In the genomic region with DNA sequence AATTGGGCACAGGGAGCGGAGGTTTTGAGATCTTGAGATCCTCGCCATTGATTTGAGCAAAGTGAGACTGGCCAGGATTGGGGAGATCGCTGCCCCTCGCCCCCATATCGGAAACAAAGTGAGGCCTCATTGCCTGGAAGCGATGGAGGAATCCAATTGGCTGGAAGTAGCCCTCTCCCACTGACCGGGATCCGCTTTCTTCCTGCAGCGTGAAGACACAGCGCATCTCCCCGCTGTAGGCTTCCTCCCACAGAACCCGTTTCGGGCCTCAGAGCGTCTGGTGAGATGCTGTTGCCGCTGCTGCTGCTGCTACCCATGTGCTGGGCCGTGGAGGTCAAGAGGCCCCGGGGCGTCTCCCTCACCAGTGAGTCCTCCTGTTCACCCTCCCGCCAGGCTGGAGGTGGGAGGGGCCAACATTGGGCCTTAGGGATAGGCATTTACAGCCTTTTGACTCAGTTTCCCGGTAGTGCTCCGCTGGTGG, we compare ENCODE assay signal across 9 cellular contexts. TPM values are rescaled to one million over a fixed set of nuclear protein-coding genes. Genes with fewer than 3 reads are reported as not detected.
DNase-seq lines count a peak whose midpoint lies in the region; ATAC-seq, FAIRE-seq and TF ChIP-seq lines count a peak whose summit lies in the region.
"Had no signal": no experiment of that assay in that cellular context is flagged by ENCODE, and none has a peak within 500 bp of the region (broad histone marks: within the 10 kb centered on the region; RNA-seq: fewer than 3 reads in every experiment).

No MANE protein-coding gene starts in this region.

- TF ChIP-seq RAD21 in GM12878 (IDR thresholded peaks at IDR 0.05; ENCODE audit: insufficient read depth, low read depth, low read length) (no peak), liver (IDR thresholded peaks at IDR 0.05) (no peak)

- peak overlapping the region; percentile 100 for H3K4me3 Mint-ChIP-seq in Caco-2 (ENCODE audit: unreplicated experiment)
- peak overlapping the region; percentile 100 for H3K4me3 Mint-ChIP-seq in type B pancreatic cell

- H3K9ac ChIP-seq in GM12878 (ENCODE audit: control insufficient read depth, insufficient read depth, low read length): peak overlapping the region; percentile 92
- H3K9ac ChIP-seq in liver (ENCODE audit: low read depth in 1 of 2, low read length in 2 of 2): peak overlapping the region; percentile 46 to 70

- SMC1A ChIA-PET in GM12878 (lab: Charles Lee; ENCODE audit: uncharacterized antibody, unreplicated experiment): interaction anchor here (0.5 to 1.4 kb wide), 4 partner anchors 13 to 115 kb away, joined by 3 to 6 read pairs (median 4); partner anchors contain the start of gene SWSAP1

- peaks cover 4% of the 10 kb centered on the region for H3K36me3 ChIP-seq in Caco-2 (ENCODE audit: control insufficient read depth, insufficient read depth, low read length)
- peaks cover 2 to 9% of the 10 kb centered on the region in 2 experiments; a peak in 2 of 4 replicates for H3K36me3 ChIP-seq in GM12878 (ENCODE audit: control insufficient read depth in 2 of 2, insufficient read depth in 2 of 2, low read length in 1 of 2)
- peaks cover 2 to 12% (median 8%) of the 10 kb centered on the region in 4 donors for H3K36me3 ChIP-seq in liver (ENCODE audit: control insufficient read depth in 4 of 4, insufficient read depth in 3 of 4, low read depth in 1 of 4, low read length in 3 of 4)

- H3K27ac Mint-ChIP-seq in Caco-2 (ENCODE audit: unreplicated experiment) (peak overlapping the region; percentile 100), type B pancreatic cell (peak overlapping the region; percentile 99)

- in situ Hi-C loops in GM12878 (cut with MboI): no loop called here

- WGBS in GM12878 (ENCODE audit: insufficient coverage, insufficient replicate concordance, low lambda C conversion rate, missing lambda C conversion rate): under 1% methylated on average over 21 of the region's 21 CpGs
- 4% methylated on average over 21 of the region's 21 CpGs for WGBS in liver

- TSS peak; percentile 80 for BruUV-seq in Caco-2 (replicated peaks; lab: Mats Ljungman, UMichigan)
- BruUV-seq in GM12878 (replicated peaks; lab: Mats Ljungman, UMichigan): TSS peak; percentile 87

- H3K36me3 Mint-ChIP-seq in Caco-2 (ENCODE audit: insufficient read depth, unreplicated experiment): peaks cover 51% of the 10 kb centered on the region
- H3K36me3 Mint-ChIP-seq in type B pancreatic cell: peaks cover 10% of the 10 kb centered on the region

- H3K4me3 ChIP-seq in Caco-2 (ENCODE audit: low read depth, low read length) (peak overlapping the region; percentile 86), GM12878 (peak overlapping the region; percentile 99), liver (ENCODE audit: low read depth in 1 of 3, low read length in 3 of 3) (peak overlapping the region; percentile 77 to 93 (median 82))

- POLR2A ChIA-PET in Caco-2 (lab: Charles Lee) (interaction anchor here (0.5 to 1.8 kb wide), 5 partner anchors 17 to 170 kb away, joined by 3 to 14 read pairs (median 7); partner anchors contain the start of genes ECSIT, RGL3 and SWSAP1), GM12878 (lab: Charles Lee) (interaction anchor here (1.0 to 1.6 kb wide), 6 partner anchors 9 to 61 kb away, joined by 3 to 12 read pairs (median 6); partner anchors contain the start of gene SWSAP1)

- H3K79me2 ChIP-seq in GM12878 (ENCODE audit: control insufficient read depth, insufficient read depth, low read length): peaks cover 15% of the 10 kb centered on the region

- H3K4me1 Mint-ChIP-seq in Caco-2 (ENCODE audit: low read depth, unreplicated experiment) (no peaks in the 10 kb centered on the region), type B pancreatic cell (ENCODE audit: unreplicated experiment) (no peaks in the 10 kb centered on the region)

- FAIRE-seq in GM12878 (lab: Jason Lieb, UNC): peak; percentile 49

- no peak for TF ChIP-seq CTCF in Caco-2 (IDR thresholded peaks at IDR 0.05; ENCODE audit: insufficient read depth in 1 of 2, low read depth in 1 of 2, low read length in 1 of 2, severe bottlenecking in 1 of 2, unreplicated experiment in 1 of 2)
- no peak for TF ChIP-seq CTCF in GM12878 (IDR thresholded peaks at IDR 0.05 in 2 of 3, conservative IDR thresholded peaks at IDR 0.05 in 1 of 3; ENCODE audit: control insufficient read depth in 2 of 3, extremely low read depth in 1 of 3, insufficient read depth in 1 of 3, low read depth in 3 of 3, low read length in 3 of 3)
- no peak for TF ChIP-seq CTCF in liver (IDR thresholded peaks at IDR 0.05; ENCODE audit: low read depth, low read length, missing input control)
- TF ChIP-seq CTCF in type B pancreatic cell (conservative IDR thresholded peaks at IDR 0.05): no peak

- H3K4me2 ChIP-seq in GM12878 (ENCODE audit: control insufficient read depth, insufficient read depth): peak overlapping the region; percentile 97

- RAD21 ChIA-PET in GM12878 (lab: Charles Lee; ENCODE audit: unreplicated experiment): interaction anchor here (0.7 to 1.9 kb wide), 6 partner anchors 14 to 253 kb away, joined by 3 to 10 read pairs (median 5); no protein-coding TSS in a partner anchor

- no peaks in the 10 kb centered on the region for H3K9me3 ChIP-seq in Caco-2
- no peaks in the 10 kb centered on the region for H3K9me3 ChIP-seq in GM12878 (replicated peaks; ENCODE audit: control insufficient read depth, insufficient read depth, low read length)
- H3K9me3 ChIP-seq in liver (ENCODE audit: control insufficient read depth in 4 of 4, low read length in 3 of 4): no peaks in the 10 kb centered on the region

- intact Hi-C loops in Caco-2 (cut with micrococcal nuclease; ENCODE audit: unreplicated experiment): loop anchor here (1.0 kb wide), 2 partner anchors 55 to 90 kb away; partner anchors contain the start of genes CCDC159 and TMEM205
- intact Hi-C loops in GM12878 (cut with micrococcal nuclease; ENCODE audit: unreplicated experiment): loop anchor here (1.0 to 5.0 kb wide), 4 partner anchors 46 to 144 kb away; partner anchors contain the start of gene ZNF653

- TF ChIP-seq POLR2A in GM12878 (IDR thresholded peaks at IDR 0.05; ENCODE audit: low read depth, low read length): no peak

- H4K20me1 ChIP-seq in GM12878 (ENCODE audit: control insufficient read depth, insufficient read depth): no peaks in the 10 kb centered on the region

- DNase-seq in Caco-2 (peak; percentile 44 to 54), LHCN-M2 (ENCODE audit: low read depth) (peak; percentile 30), GM12878 (ENCODE audit: low read depth, low spot score) (no peak), type B pancreatic cell (ENCODE audit: extremely low spot score, unreplicated experiment) (no peak), NCI-H82 (lab: John Stamatoyannopoulos, UW) (no peak), epidermal melanocyte (ENCODE audit: insufficient read length, low spot score) (no peak), C1 segment of cervical spinal cord (lab: John Stamatoyannopoulos, UW) (no peak)

- H2AFZ ChIP-seq in GM12878 (ENCODE audit: control insufficient read depth, low read depth, low read length): peak overlapping the region; percentile 89

- H3K27me3 ChIP-seq in Caco-2 (replicated peaks; ENCODE audit: control insufficient read depth, insufficient read depth, low read length) (no peaks in the 10 kb centered on the region), GM12878 (replicated peaks in 1 of 2; ENCODE audit: control insufficient read depth in 2 of 2, insufficient read depth in 2 of 2, low read length in 1 of 2) (no peaks in the 10 kb centered on the region), liver (ENCODE audit: control insufficient read depth in 4 of 4, insufficient read depth in 4 of 4, low read length in 3 of 4) (no peaks in the 10 kb centered on the region)

- no peaks in the 10 kb centered on the region for H3K27me3 Mint-ChIP-seq in Caco-2 (ENCODE audit: insufficient read depth, unreplicated experiment)
- H3K27me3 Mint-ChIP-seq in type B pancreatic cell: no peaks in the 10 kb centered on the region

- CTCF ChIA-PET in Caco-2 (lab: Charles Lee): interaction anchor here (0.6 to 1.4 kb wide), 14 partner anchors 17 to 1761 kb away, joined by 3 to 29 read pairs (median 6); partner anchors contain the start of genes CCDC159, ECSIT, EPOR and RGL3
- CTCF ChIA-PET in GM12878 (lab: Yijun Ruan, JAX): interaction anchor here (0.7 to 2.8 kb wide), 16 partner anchors 8 to 466 kb away, joined by 3 to 13 read pairs (median 4); partner anchors contain the start of genes CCDC159, ECSIT, EPOR and SWSAP1

- no peak for TF ChIP-seq EP300 in GM12878 (IDR thresholded peaks at IDR 0.05; ENCODE audit: borderline replicate concordance in 1 of 2, control insufficient read depth in 1 of 2, low read depth in 2 of 2, low read length in 2 of 2)

- H3K27ac ChIP-seq in GM12878 (ENCODE audit: control insufficient read depth, insufficient read depth) (peak overlapping the region; percentile 86), liver (ENCODE audit: low read depth in 1 of 2, low read length in 2 of 2) (peak overlapping the region; percentile 63 to 75)

- ATAC-seq in GM12878: peak; percentile 3

- 0 out of 2 replicates have a peak, but pooled peaks cover 3% of the 10 kb centered on the region for H3K4me1 ChIP-seq in Caco-2
- H3K4me1 ChIP-seq in GM12878 (ENCODE audit: control insufficient read depth, insufficient read depth, low read length): peaks cover 11% of the 10 kb centered on the region
- peaks cover 9 to 17% (median 15%) of the 10 kb centered on the region in 4 donors for H3K4me1 ChIP-seq in liver (ENCODE audit: control insufficient read depth in 4 of 4, insufficient read depth in 4 of 4, low read length in 3 of 4)

- H3K9me3 Mint-ChIP-seq in Caco-2 (ENCODE audit: unreplicated experiment): no peaks in the 10 kb centered on the region
- H3K9me3 Mint-ChIP-seq in type B pancreatic cell: no peaks in the 10 kb centered on the region

RNA-seq across cellular contexts. Expression of gene PRKCSH, which starts 0.4 kb away (rescaled TPM):
- total RNA-seq in Caco-2 (2022) (412 and 456 TPM in 2 replicates), LHCN-M2 (2014; rRNA removed) (164 and 193 TPM in 2 replicates), GM12878 (2014; rRNA removed) (95.5 and 99.3 TPM in 2 replicates), GM12878 (2014; rRNA removed; fragmentation: Illumina TruSeq; extraction: Trizol) (37.9 and 40.5 TPM in 2 replicates), GM12878 (2021) (271 and 280 TPM in 2 replicates), liver (100 to 1,000 TPM in 1 of 2 donors, 10 to 100 TPM in 1; 53.0 to 104 TPM), type B pancreatic cell (ENCODE audit: low replicate concordance) (342 and 403 TPM in 2 replicates)
- polyA plus RNA-seq in LHCN-M2 (2012): 256 TPM
- total RNA-seq in GM12878 (2013; cell fraction: nucleolus; rRNA removed): 82.5 and 98.4 TPM in 2 replicates
- 102 TPM for polyA plus RNA-seq in GM12878 (2011; ENCODE audit: low read depth)
- polyA plus RNA-seq in GM12878 (2011; rRNA removed) (31.5 and 42.0 TPM in 2 replicates), GM12878 (2014; fragmentation: Illumina TruSeq; extraction: Trizol) (60.5 and 97.4 TPM in 2 replicates), GM12878 (2014; fragmentation: Nextera tagmentation; extraction: Ambion mirVana) (1 to 10 TPM; 1.1 to 5.2 TPM), GM12878 (2014; rRNA removed) (110 and 125 TPM in 2 replicates), GM12878 (2016; fragmentation: Nextera tagmentation; extraction: Ambion mirVana) (10 to 100 TPM; 42.0 to 46.1 TPM), liver (100 to 1,000 TPM in 1 of 2 donors, 10 to 100 TPM in 1; 42.9 to 165 TPM)
- polyA plus RNA-seq in GM12878 (2011; cell fraction: cytosol; rRNA removed): 77.2 and 88.9 TPM in 2 replicates
- 270 and 309 TPM in 2 replicates for polyA plus RNA-seq in GM12878 (2011; cell fraction: nucleus; rRNA removed)
- polyA plus RNA-seq in GM12878 (2012): 225 and 255 TPM in 2 replicates
- 47.5 and 73.1 TPM in 2 replicates for polyA minus RNA-seq in GM12878 (2011; rRNA and poly(A)+ RNA removed)
- polyA minus RNA-seq in GM12878 (2011; cell fraction: cytosol; rRNA and poly(A)+ RNA removed): 83.8 and 90.2 TPM in 2 replicates
- polyA minus RNA-seq in GM12878 (2011; cell fraction: nucleus; rRNA and poly(A)+ RNA removed): 53.7 and 95.3 TPM in 2 replicates

RNA-seq across cellular contexts. Expression of gene ODAD3, which starts 1.0 kb away (rescaled TPM):
- total RNA-seq in Caco-2 (2022): not detected in 2 replicates
- 0.38 and 0.75 TPM in 2 replicates for total RNA-seq in LHCN-M2 (2014; rRNA removed)
- 0.68 TPM for polyA plus RNA-seq in LHCN-M2 (2012)
- not detected in 2 replicates for total RNA-seq in GM12878 (2013; cell fraction: nucleolus; rRNA removed)
- total RNA-seq in GM12878 (2014; rRNA removed): not detected in 2 replicates
- total RNA-seq in GM12878 (2014; rRNA removed; fragmentation: Illumina TruSeq; extraction: Trizol): not detected in 2 replicates
- 0.11 and 0.28 TPM in 2 replicates for total RNA-seq in GM12878 (2021)
- polyA plus RNA-seq in GM12878 (2011; ENCODE audit: low read depth): 0.13 TPM
- polyA plus RNA-seq in GM12878 (2011; rRNA removed): 0.20 and 0.39 TPM in 2 replicates
- 0.20 and 0.24 TPM in 2 replicates for polyA plus RNA-seq in GM12878 (2011; cell fraction: cytosol; rRNA removed)
- 0.31 and 0.85 TPM in 2 replicates for polyA plus RNA-seq in GM12878 (2011; cell fraction: nucleus; rRNA removed)
- 1.0 and 1.2 TPM in 2 replicates for polyA plus RNA-seq in GM12878 (2012)
- not detected in 2 replicates for polyA plus RNA-seq in GM12878 (2014; fragmentation: Illumina TruSeq; extraction: Trizol)
- not detected for polyA plus RNA-seq in GM12878 (2014; fragmentation: Nextera tagmentation; extraction: Ambion mirVana)
- polyA plus RNA-seq in GM12878 (2014; rRNA removed): 0.08 TPM in 1 of 2 replicates, not detected in the other
- under 1 TPM in 1 of 2 experiments, not detected in 1; 0.11 TPM for polyA plus RNA-seq in GM12878 (2016; fragmentation: Nextera tagmentation; extraction: Ambion mirVana)
- polyA minus RNA-seq in GM12878 (2011; rRNA and poly(A)+ RNA removed): not detected in 2 replicates
- not detected in 2 replicates for polyA minus RNA-seq in GM12878 (2011; cell fraction: cytosol; rRNA and poly(A)+ RNA removed)
- 0.24 TPM in 1 of 2 replicates, not detected in the other for polyA minus RNA-seq in GM12878 (2011; cell fraction: nucleus; rRNA and poly(A)+ RNA removed)
- under 1 TPM in 1 of 2 donors, not detected in 1; 0.08 TPM for total RNA-seq in liver
- under 1 TPM; 0.21 to 0.46 TPM for polyA plus RNA-seq in liver
- 1.0 and 2.2 TPM in 2 replicates for total RNA-seq in type B pancreatic cell (ENCODE audit: low replicate concordance)
- total RNA-seq: T-helper 2 cell treated with Interferon-gamma antibody and Interleukin-4, amounts not matched to agents 100 ng/mL and 5 ng/mL, for 36 hours had no signal

RNA-seq across cellular contexts. Expression of gene RGL3, which starts 16.8 kb away (rescaled TPM):
- 53.1 and 58.8 TPM in 2 replicates for total RNA-seq in Caco-2 (2022)
- 3.2 and 5.6 TPM in 2 replicates for total RNA-seq in LHCN-M2 (2014; rRNA removed)
- 1.0 TPM for polyA plus RNA-seq in LHCN-M2 (2012)
- 0.61 TPM in 1 of 2 replicates, not detected in the other for total RNA-seq in GM12878 (2013; cell fraction: nucleolus; rRNA removed)
- not detected in 2 replicates for total RNA-seq in GM12878 (2014; rRNA removed)
- total RNA-seq in GM12878 (2014; rRNA removed; fragmentation: Illumina TruSeq; extraction: Trizol): not detected in 2 replicates
- not detected in 2 replicates for total RNA-seq in GM12878 (2021)
- not detected for polyA plus RNA-seq in GM12878 (2011; ENCODE audit: low read depth)
- not detected in 2 replicates for polyA plus RNA-seq in GM12878 (2011; rRNA removed)
- polyA plus RNA-seq in GM12878 (2011; cell fraction: cytosol; rRNA removed): not detected in 2 replicates
- polyA plus RNA-seq in GM12878 (2011; cell fraction: nucleus; rRNA removed): not detected in 2 replicates
- 0.25 and 0.28 TPM in 2 replicates for polyA plus RNA-seq in GM12878 (2012)
- not detected in 2 replicates for polyA plus RNA-seq in GM12878 (2014; fragmentation: Illumina TruSeq; extraction: Trizol)
- not detected for polyA plus RNA-seq in GM12878 (2014; fragmentation: Nextera tagmentation; extraction: Ambion mirVana)
- not detected in 2 replicates for polyA plus RNA-seq in GM12878 (2014; rRNA removed)
- polyA plus RNA-seq in GM12878 (2016; fragmentation: Nextera tagmentation; extraction: Ambion mirVana): not detected
- polyA minus RNA-seq in GM12878 (2011; rRNA and poly(A)+ RNA removed): not detected in 2 replicates
- polyA minus RNA-seq in GM12878 (2011; cell fraction: cytosol; rRNA and poly(A)+ RNA removed): 2.7 TPM in 1 of 2 replicates, not detected in the other
- not detected in 2 replicates for polyA minus RNA-seq in GM12878 (2011; cell fraction: nucleus; rRNA and poly(A)+ RNA removed)
- total RNA-seq in liver: 10 to 100 TPM in 1 of 2 donors, 1 to 10 TPM in 1; 2.4 to 19.8 TPM
- 1 to 10 TPM; 5.7 to 9.8 TPM for polyA plus RNA-seq in liver
- 44.8 and 49.6 TPM in 2 replicates for total RNA-seq in type B pancreatic cell (ENCODE audit: low replicate concordance)
- total RNA-seq: T-helper 2 cell treated with Interferon-gamma antibody and Interleukin-4, amounts not matched to agents 100 ng/mL and 5 ng/mL, for 36 hours had no signal

RNA-seq across cellular contexts. Expression of gene ELAVL3, which starts 45.0 kb away (rescaled TPM):
- not detected in 2 replicates for total RNA-seq in Caco-2 (2022)
- not detected in 2 replicates for total RNA-seq in LHCN-M2 (2014; rRNA removed)
- not detected for polyA plus RNA-seq in LHCN-M2 (2012)
- not detected in 2 replicates for total RNA-seq in GM12878 (2013; cell fraction: nucleolus; rRNA removed)
- under 0.01 TPM in 1 of 2 replicates, not detected in the other for total RNA-seq in GM12878 (2014; rRNA removed)
- total RNA-seq in GM12878 (2014; rRNA removed; fragmentation: Illumina TruSeq; extraction: Trizol): not detected in 2 replicates
- not detected in 2 replicates for total RNA-seq in GM12878 (2021)
- polyA plus RNA-seq in GM12878 (2011; ENCODE audit: low read depth): not detected
- polyA plus RNA-seq in GM12878 (2011; rRNA removed): not detected in 2 replicates
- not detected in 2 replicates for polyA plus RNA-seq in GM12878 (2011; cell fraction: cytosol; rRNA removed)
- 0.01 TPM in 1 of 2 replicates, not detected in the other for polyA plus RNA-seq in GM12878 (2011; cell fraction: nucleus; rRNA removed)
- 0.07 and 0.13 TPM in 2 replicates for polyA plus RNA-seq in GM12878 (2012)
- polyA plus RNA-seq in GM12878 (2014; fragmentation: Illumina TruSeq; extraction: Trizol): 0.01 TPM in 1 of 2 replicates, not detected in the other
- polyA plus RNA-seq in GM12878 (2014; fragmentation: Nextera tagmentation; extraction: Ambion mirVana): not detected
- polyA plus RNA-seq in GM12878 (2014; rRNA removed): 0.06 TPM in 1 of 2 replicates, not detected in the other
- polyA plus RNA-seq in GM12878 (2016; fragmentation: Nextera tagmentation; extraction: Ambion mirVana): under 1 TPM in 1 of 2 experiments, not detected in 1; 0.05 TPM
- not detected in 2 replicates for polyA minus RNA-seq in GM12878 (2011; rRNA and poly(A)+ RNA removed)
- polyA minus RNA-seq in GM12878 (2011; cell fraction: cytosol; rRNA and poly(A)+ RNA removed): not detected in 2 replicates
- polyA minus RNA-seq in GM12878 (2011; cell fraction: nucleus; rRNA and poly(A)+ RNA removed): not detected in 2 replicates
- not detected for total RNA-seq in liver
- not detected for polyA plus RNA-seq in liver
- total RNA-seq in type B pancreatic cell (ENCODE audit: low replicate concordance): 1.7 and 3.3 TPM in 2 replicates

RNA-seq across cellular contexts. Expression of gene EPOR, which starts 51.8 kb away (rescaled TPM):
- total RNA-seq in Caco-2 (2022) (6.1 and 7.9 TPM in 2 replicates), LHCN-M2 (2014; rRNA removed) (7.7 and 8.3 TPM in 2 replicates), GM12878 (2014; rRNA removed) (3.0 and 3.8 TPM in 2 replicates), GM12878 (2014; rRNA removed; fragmentation: Illumina TruSeq; extraction: Trizol) (1.2 and 1.4 TPM in 2 replicates), GM12878 (2021) (2.9 and 3.3 TPM in 2 replicates), liver (10 to 100 TPM in 1 of 2 donors, 1 to 10 TPM in 1; 6.4 to 70.9 TPM), type B pancreatic cell (ENCODE audit: low replicate concordance) (9.2 and 11.4 TPM in 2 replicates)
- polyA plus RNA-seq in LHCN-M2 (2012): 4.3 TPM
- 8.5 and 12.7 TPM in 2 replicates for total RNA-seq in GM12878 (2013; cell fraction: nucleolus; rRNA removed)
- 1.2 TPM for polyA plus RNA-seq in GM12878 (2011; ENCODE audit: low read depth)
- polyA plus RNA-seq in GM12878 (2011; rRNA removed) (1.8 and 2.8 TPM in 2 replicates), GM12878 (2014; fragmentation: Illumina TruSeq; extraction: Trizol) (0.65 and 1.4 TPM in 2 replicates), GM12878 (2014; fragmentation: Nextera tagmentation; extraction: Ambion mirVana) (under 1 TPM; 0.66 to 0.74 TPM), GM12878 (2014; rRNA removed) (4.4 and 6.0 TPM in 2 replicates), GM12878 (2016; fragmentation: Nextera tagmentation; extraction: Ambion mirVana) (10 to 100 TPM in 1 of 2 experiments, 1 to 10 TPM in 1; 6.7 to 10.1 TPM), liver (1 to 10 TPM; 6.3 to 7.6 TPM)
- 4.7 and 4.8 TPM in 2 replicates for polyA plus RNA-seq in GM12878 (2011; cell fraction: cytosol; rRNA removed)
- 6.8 and 7.8 TPM in 2 replicates for polyA plus RNA-seq in GM12878 (2011; cell fraction: nucleus; rRNA removed)
- polyA plus RNA-seq in GM12878 (2012): 2.4 and 3.6 TPM in 2 replicates
- polyA minus RNA-seq in GM12878 (2011; rRNA and poly(A)+ RNA removed): 1.7 and 4.5 TPM in 2 replicates
- polyA minus RNA-seq in GM12878 (2011; cell fraction: cytosol; rRNA and poly(A)+ RNA removed): 2.3 and 2.5 TPM in 2 replicates
- 6.0 and 6.7 TPM in 2 replicates for polyA minus RNA-seq in GM12878 (2011; cell fraction: nucleus; rRNA and poly(A)+ RNA removed)

Comparison
In these comparisons a context has a peak if more than half of its experiments do, and no peak if none do; other contexts are left out.
1. DNase-seq: peak in Caco-2 (2 of 2) and LHCN-M2 (single experiment); none in GM12878 (single experiment), type B pancreatic cell (single experiment), NCI-H82 (single experiment), epidermal melanocyte (single experiment) and C1 segment of cervical spinal cord (0 of 14).
2. Peak in every context shown above with its lines, with median percentiles within 50 percentile points of each other: H3K4me3 ChIP-seq.